Comparison of ENCODE assay signal across 8 cellular contexts in the genomic region with DNA sequence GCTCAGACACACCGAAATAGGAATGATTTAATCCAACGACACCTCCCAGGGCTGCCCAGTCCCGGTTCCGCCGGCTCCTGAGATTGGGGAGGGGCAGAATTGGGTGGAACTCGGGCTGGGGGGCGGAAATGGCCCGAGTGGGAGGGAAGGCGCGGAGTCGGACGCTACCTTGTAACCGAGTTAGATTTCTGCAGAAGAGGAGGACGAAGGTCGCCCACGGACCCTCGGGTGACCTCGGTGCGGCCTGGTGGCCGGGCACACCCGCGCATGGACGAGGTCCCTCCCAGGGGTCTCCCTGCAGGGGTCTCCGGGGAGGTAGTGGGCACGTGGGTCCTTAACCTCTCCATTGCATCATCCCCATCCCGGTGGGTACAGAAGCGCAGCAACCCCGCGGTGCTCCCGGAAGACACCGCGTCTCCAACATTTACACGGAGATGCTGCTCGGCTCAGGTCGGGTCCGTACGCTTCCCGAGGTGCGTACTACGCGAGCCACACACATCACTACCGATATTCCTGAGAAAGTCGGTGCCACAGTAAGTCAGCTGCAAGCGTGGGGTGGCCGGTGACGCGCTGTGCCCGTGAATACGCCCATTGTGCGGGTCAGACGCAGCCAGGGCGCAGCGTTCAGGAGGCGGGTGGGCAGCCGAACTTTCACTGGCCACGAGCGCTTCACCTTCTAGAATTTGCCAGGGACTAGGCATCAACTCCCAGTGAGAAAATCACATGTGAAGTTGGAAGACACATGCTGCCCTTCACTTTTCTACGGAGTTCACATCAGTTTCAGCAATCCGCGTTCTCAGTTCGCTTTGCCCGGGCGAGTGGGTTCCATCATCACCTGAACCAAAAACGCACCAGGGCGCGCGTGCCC. TPM values are rescaled to one million over a fixed set of nuclear protein-coding genes. Genes with fewer than 3 reads are reported as not detected.
DNase-seq lines count a peak whose midpoint lies in the region; ATAC-seq and TF ChIP-seq lines count a peak whose summit lies in the region.

No MANE protein-coding gene starts in this region.

- peak overlapping the region; percentile 72 for H3K27ac Mint-ChIP-seq in neural progenitor cell

- peak overlapping the region; percentile 74 for H3K27ac ChIP-seq in A673 (ENCODE audit: low read depth, low read length, poor library complexity, severe bottlenecking)
- peak overlapping the region; percentile 75 for H3K27ac ChIP-seq in neural progenitor cell

- CTCF ChIA-PET in A673 (lab: Charles Lee): no interaction called here

- peak overlapping the region; percentile 91 for H3K4me3 Mint-ChIP-seq in neural progenitor cell

- H3K9me3 Mint-ChIP-seq in neural progenitor cell: no peaks in the 10 kb centered on the region

- no peak for TF ChIP-seq CTCF in A673 (conservative IDR thresholded peaks at IDR 0.05; ENCODE audit: low read depth, low read length)
- TF ChIP-seq CTCF in foreskin fibroblast (IDR thresholded peaks at IDR 0.05; ENCODE audit: low read depth, low read length): no peak
- no peak for TF ChIP-seq CTCF in neural progenitor cell (IDR thresholded peaks at IDR 0.05)

- DNase-seq in A673 (ENCODE audit: low spot score): peak; percentile 58
- peak; percentile 81 for DNase-seq in NCI-H146 (lab: John Stamatoyannopoulos, UW)
- DNase-seq in activated T-cell treated with anti-CD3 and anti-CD28 coated beads, Interleukin-2, amount 50 U/mL, for 48 hours: peak; percentile 61 to 69
- peak; percentile 36 to 73 for DNase-seq in foreskin fibroblast
- peak; percentile 69 for DNase-seq in neural progenitor cell (ENCODE audit: low spot score)
- no peak for DNase-seq in mucosa of gallbladder (ENCODE audit: low spot score)

- peaks cover 54% of the 10 kb centered on the region for H4K20me1 ChIP-seq in neural progenitor cell (ENCODE audit: low read depth)

- POLR2A ChIA-PET in A673 (lab: Charles Lee; ENCODE audit: low non-redundant PET): no interaction called here

- no peak overlapping the region for H3K9ac ChIP-seq in neural progenitor cell

- peaks cover 52% of the 10 kb centered on the region for H3F3A ChIP-seq in neural progenitor cell (ENCODE audit: low read depth)

- H3K27me3 Mint-ChIP-seq in neural progenitor cell (ENCODE audit: insufficient read depth, low read depth): peaks cover 10% of the 10 kb centered on the region

- intact Hi-C loops in A673 (cut with micrococcal nuclease; ENCODE audit: unreplicated experiment): no loop called here

- H3K36me3 ChIP-seq in A673 (ENCODE audit: insufficient read depth, low read length, poor library complexity, severe bottlenecking) (no peaks in the 10 kb centered on the region), neural progenitor cell (no peaks in the 10 kb centered on the region)

- no TSS peak for BruUV-seq in A673 (replicated peaks; lab: Mats Ljungman, UMichigan)

- H3K4me1 ChIP-seq in A673 (ENCODE audit: insufficient read depth, low read length, poor library complexity, severe bottlenecking) (peaks cover 38% of the 10 kb centered on the region), neural progenitor cell (peaks cover 40% of the 10 kb centered on the region)

- peak; percentile 8 for ATAC-seq in GM18907 (IDR thresholded peaks at IDR 0.05; ENCODE audit: unreplicated experiment)
- no peak for ATAC-seq in GM21526 (IDR thresholded peaks at IDR 0.05; ENCODE audit: low FRiP score, unreplicated experiment)

- peaks cover 69% of the 10 kb centered on the region for H3K79me2 ChIP-seq in neural progenitor cell (ENCODE audit: low read depth)

- H3K4me2 ChIP-seq in neural progenitor cell: peak overlapping the region; percentile 82

- peak overlapping the region; percentile 86 for H3K4me3 ChIP-seq in A673 (ENCODE audit: low read depth, low read length, poor library complexity, severe bottlenecking)
- H3K4me3 ChIP-seq in foreskin fibroblast (ENCODE audit: low read depth in 1 of 2, low read length in 2 of 2): peak overlapping the region; percentile 72 to 84
- H3K4me3 ChIP-seq in neural progenitor cell: peak overlapping the region; percentile 67

- no peaks in the 10 kb centered on the region for H3K9me3 ChIP-seq in A673 (ENCODE audit: low read depth, low read length, poor library complexity, severe bottlenecking)
- H3K9me3 ChIP-seq in neural progenitor cell (ENCODE audit: low read depth): no peaks in the 10 kb centered on the region

- H3K4me1 Mint-ChIP-seq in neural progenitor cell: peaks cover 40% of the 10 kb centered on the region

- H3K27me3 ChIP-seq in A673 (replicated peaks; ENCODE audit: insufficient read depth, low read depth, low read length, poor library complexity) (no peaks in the 10 kb centered on the region), neural progenitor cell (peaks cover 6% of the 10 kb centered on the region)

- no peak overlapping the region for H2AFZ ChIP-seq in neural progenitor cell (replicated peaks)

- H3K36me3 Mint-ChIP-seq in neural progenitor cell: no peaks in the 10 kb centered on the region

RNA-seq across cellular contexts. Expression of a gene that starts 3.0 kb away (rescaled TPM):
- total RNA-seq in A673 (2021) (32.3 and 43.8 TPM in 2 replicates), neural progenitor cell (ENCODE audit: low replicate concordance) (45.5 and 83.3 TPM in 2 replicates), mucosa of gallbladder (48.5 TPM)
